ENCODE assay signal across 24 cellular contexts in the genomic region with DNA sequence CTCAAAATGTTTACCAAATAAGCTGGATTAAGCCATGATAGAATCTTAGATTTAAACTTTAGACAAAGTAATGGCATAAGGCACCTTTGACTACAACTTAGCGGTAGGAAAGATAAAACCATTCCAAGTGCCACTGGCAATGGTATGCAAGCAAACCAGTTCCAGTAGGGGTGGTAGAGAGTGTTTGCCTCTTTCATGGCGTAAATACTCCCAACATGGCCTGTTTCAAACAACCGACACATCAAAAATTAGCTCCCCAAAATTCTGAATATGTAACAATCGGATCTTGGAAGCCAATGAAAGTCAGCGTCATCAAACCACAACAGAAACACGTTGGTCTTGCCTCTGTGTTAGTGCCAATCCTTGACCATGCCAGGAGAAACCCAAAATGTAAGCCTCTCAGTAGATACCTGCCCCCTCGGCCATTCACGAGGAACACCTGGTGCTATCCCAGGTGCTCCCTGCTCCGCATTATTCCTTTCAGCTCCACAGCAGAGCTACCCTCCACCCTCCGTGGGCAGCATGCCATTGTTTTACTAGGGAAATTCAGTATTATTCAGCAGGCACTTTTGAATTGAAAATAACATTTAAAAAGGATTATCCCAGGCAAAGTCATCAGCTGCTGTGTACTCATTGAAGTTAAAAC.
DNase-seq lines count a peak whose midpoint lies in the region; ATAC-seq and TF ChIP-seq lines count a peak whose summit lies in the region.
"Had no signal": no experiment of that assay in that cellular context is flagged by ENCODE, and none has a peak within 500 bp of the region (broad histone marks: within the 10 kb centered on the region; RNA-seq: fewer than 3 reads in every experiment).

No MANE protein-coding gene starts in this region.

- peaks cover 5% of the 10 kb centered on the region; the same call in 1 of the 2 replicates for H3K4me1 ChIP-seq in H9 (ENCODE audit: insufficient read depth, low read length)
- peaks cover 18% of the 10 kb centered on the region; the same call in 1 of the 2 replicates for H3K4me1 ChIP-seq in iPS-20b (ENCODE audit: insufficient read depth, low read length)
- no peaks in the 10 kb centered on the region for H3K4me1 ChIP-seq in CD8-positive, alpha-beta memory T cell (ENCODE audit: insufficient read depth, low read length)
- H3K4me1 ChIP-seq: A549, Caco-2 had no signal

- H3K4me1 Mint-ChIP-seq in H9 = peaks cover 27% of the 10 kb centered on the region in 2 experiments
- H3K4me1 Mint-ChIP-seq in WTC11 = peaks cover 28% of the 10 kb centered on the region
- H3K4me1 Mint-ChIP-seq in CD8-positive, alpha-beta memory T cell = no peaks in the 10 kb centered on the region
- H3K4me1 Mint-ChIP-seq: CD4-positive, alpha-beta memory T cell; IgD-negative memory B cell; T-helper 17 cell had no signal

- POLR2A ChIA-PET in WTC11 (lab: Charles Lee) = no interaction called here
- POLR2A ChIA-PET in CD8-positive, alpha-beta memory T cell (lab: Charles Lee) = no interaction called here

- no peak overlapping the region for H2BK120ac ChIP-seq in H9 (ENCODE audit: low read depth, low read length, poor library complexity, severe bottlenecking)

- no peak overlapping the region for H3K18ac ChIP-seq in H9 (ENCODE audit: insufficient read length, low read depth, low read length)

- peak overlapping the region; percentile 28; the same call in 1 of the 2 replicates for H3K4me3 ChIP-seq in iPS-20b (ENCODE audit: low read length)
- H3K4me3 ChIP-seq in CD8-positive, alpha-beta memory T cell (ENCODE audit: low read length) = no peak overlapping the region
- H3K4me3 ChIP-seq: A549, GM12878, SK-N-MC had no signal

- H4K20me1 ChIP-seq in H9 (ENCODE audit: control insufficient read depth, insufficient read depth, insufficient read length) = no peaks in the 10 kb centered on the region

- H3K36me3 ChIP-seq in iPS-20b (ENCODE audit: insufficient read depth, low read depth, low read length) = no peaks in the 10 kb centered on the region
- no peaks in the 10 kb centered on the region for H3K36me3 ChIP-seq in CD8-positive, alpha-beta memory T cell (ENCODE audit: insufficient read depth, low read length)

- H3K4ac ChIP-seq in H9 (ENCODE audit: low read depth, low read length) = no peak overlapping the region

- H3K56ac ChIP-seq in H9 (ENCODE audit: insufficient read length, low read depth, low read length) = no peak overlapping the region

- no peak overlapping the region for H2BK12ac ChIP-seq in H9 (ENCODE audit: insufficient read length, low read depth, low read length)

- H3K4me3 Mint-ChIP-seq in H9 (no peak overlapping the region), WTC11 (peak overlapping the region; percentile 24; the same call in 1 of the 2 replicates)
- H3K4me3 Mint-ChIP-seq in CD8-positive, alpha-beta memory T cell = no peak overlapping the region
- H3K4me3 Mint-ChIP-seq: CD4-positive, alpha-beta memory T cell; IgD-negative memory B cell; T-helper 17 cell had no signal

- H3T11ph ChIP-seq in H9 (ENCODE audit: low read length) = no peak overlapping the region

- DNase-seq in ELF-1 (ENCODE audit: low read depth, low spot score) (peak; percentile 5), H9 (peak; percentile 28), WTC11 (ENCODE audit: low spot score) (no peak)
- DNase-seq in CD8-positive, alpha-beta memory T cell = no peak
- DNase-seq: C1 segment of cervical spinal cord; Caco-2; CD4-positive, alpha-beta memory T cell; GDM1; MM.1S; NCI-H1048; NCI-H1436 treated with DMSO at 0.1 percent for 48 hours; NCI-H187 treated with DMSO at 0.1 percent for 48 hours; NCI-H446; NCI-H524 treated with DMSO at 0.1 percent for 48 hours; SIG-M5; T-helper 17 cell had no signal

- no peak overlapping the region for H4K91ac ChIP-seq in H9 (ENCODE audit: insufficient read length, low read depth, low read length)

- no peak overlapping the region for H3K23ac ChIP-seq in H9 (ENCODE audit: insufficient read length, low read depth, low read length)

- no peaks in the 10 kb centered on the region for H3K79me2 ChIP-seq in H9 (ENCODE audit: insufficient read depth, low read length)

- whole genome bisulfite sequencing in H9 (ENCODE audit: extremely low coverage, insufficient read length, low lambda C conversion rate) = no CpG with 5 or more reads among the region's 10 CpGs

- no peak overlapping the region for H2BK15ac ChIP-seq in H9 (ENCODE audit: low read depth, low read length)

- no peak overlapping the region for H4K8ac ChIP-seq in H9 (replicated peaks; ENCODE audit: insufficient read length, low read depth, low read length)

- H3K9me3 Mint-ChIP-seq in H9 = no peaks in the 10 kb centered on the region; a peak in 1 of 5 replicates
- H3K9me3 Mint-ChIP-seq in WTC11 = peaks cover 5% of the 10 kb centered on the region
- peaks cover under 1 to 15% (median 3%) of the 10 kb centered on the region in 5 donors for H3K9me3 Mint-ChIP-seq in CD8-positive, alpha-beta memory T cell

- H3K36me3 Mint-ChIP-seq in H9 (ENCODE audit: insufficient read depth in 1 of 3, low read depth in 3 of 3) = no peaks in the 10 kb centered on the region
- no peaks in the 10 kb centered on the region for H3K36me3 Mint-ChIP-seq in WTC11
- H3K36me3 Mint-ChIP-seq in CD8-positive, alpha-beta memory T cell = no peaks in the 10 kb centered on the region
- H3K36me3 Mint-ChIP-seq: CD4-positive, alpha-beta memory T cell; IgD-negative memory B cell had no signal

- no peak overlapping the region for H2BK5ac ChIP-seq in H9 (ENCODE audit: insufficient read length, low read length)

- H2AFZ ChIP-seq in H9 (ENCODE audit: low read length) = no peak overlapping the region

- H3K9me3 ChIP-seq in H9 (ENCODE audit: control insufficient read depth, low read depth, low read length) (no peaks in the 10 kb centered on the region), iPS-20b (ENCODE audit: insufficient read depth, low read depth, low read length) (no peaks in the 10 kb centered on the region)
- no peaks in the 10 kb centered on the region for H3K9me3 ChIP-seq in CD8-positive, alpha-beta memory T cell (ENCODE audit: low read length)
- H3K9me3 ChIP-seq: A549, Caco-2 had no signal

- no peak overlapping the region for H4K5ac ChIP-seq in H9 (ENCODE audit: insufficient read length, low read depth, low read length)

- H3K27ac ChIP-seq in H9 (ENCODE audit: insufficient read length, low read depth, low read length) (no peak overlapping the region), iPS-20b (ENCODE audit: low read length) (no peak overlapping the region)
- no peak overlapping the region for H3K27ac ChIP-seq in CD8-positive, alpha-beta memory T cell (ENCODE audit: low read depth, low read length)
- H3K27ac ChIP-seq: A549, KMS-11, SK-N-MC had no signal

- H3K4me2 ChIP-seq in H9 (ENCODE audit: insufficient read depth, insufficient read length, low read length) = no peak overlapping the region
- H3K4me2 ChIP-seq: A549, KMS-11 had no signal

- no peaks in the 10 kb centered on the region for H3K27me3 ChIP-seq in H9 (ENCODE audit: insufficient read depth, low read length)
- H3K27me3 ChIP-seq in iPS-20b (ENCODE audit: insufficient read depth, low read length) = no peaks in the 10 kb centered on the region
- H3K27me3 ChIP-seq in CD8-positive, alpha-beta memory T cell (ENCODE audit: insufficient read depth, low read length, poor library complexity, severe bottlenecking) = no peaks in the 10 kb centered on the region

- TF ChIP-seq CTCF in H9 (conservative IDR thresholded peaks at IDR 0.05) (peak; percentile 31; the same call in 2 of the 3 replicates), WTC11 (IDR thresholded peaks at IDR 0.05) (no peak)

- H3K27ac Mint-ChIP-seq in H9 (peak overlapping the region in 2 of 3 experiments; percentile 41 to 79; a peak in 3 of 7 replicates), WTC11 (no peak overlapping the region)
- no peak overlapping the region for H3K27ac Mint-ChIP-seq in CD8-positive, alpha-beta memory T cell
- H3K27ac Mint-ChIP-seq: CD4-positive, alpha-beta memory T cell; IgD-negative memory B cell; T-helper 17 cell had no signal

- H3K27me3 Mint-ChIP-seq in H9 (ENCODE audit: low read depth) (no peaks in the 10 kb centered on the region; the same call in 1 of the 2 replicates), WTC11 (ENCODE audit: low read depth) (no peaks in the 10 kb centered on the region)
- H3K27me3 Mint-ChIP-seq in CD8-positive, alpha-beta memory T cell = no peaks in the 10 kb centered on the region
- H3K27me3 Mint-ChIP-seq: CD4-positive, alpha-beta memory T cell; IgD-negative memory B cell; T-helper 17 cell had no signal

- H3K14ac ChIP-seq in H9 (ENCODE audit: insufficient read depth, low read length) = no peak overlapping the region

- H3K9ac ChIP-seq in H9 (ENCODE audit: extremely low read depth, insufficient read length, low read length) = no peak overlapping the region
- no peak overlapping the region for H3K9ac ChIP-seq in iPS-20b (ENCODE audit: low read depth, low read length)
- H3K9ac ChIP-seq: KMS-11 had no signal

- H2AK5ac ChIP-seq in H9 (ENCODE audit: insufficient read length, low read length) = no peak overlapping the region

- no peak overlapping the region for H2BK20ac ChIP-seq in H9 (ENCODE audit: low read depth, low read length, poor library complexity, severe bottlenecking)

- CTCF ChIA-PET in WTC11 (lab: Charles Lee) = interaction anchor here (0.9 to 1.2 kb wide), 2 partner anchors 211 to 361 kb away, joined by 3 read pairs; no protein-coding TSS in a partner anchor
- CTCF ChIA-PET in CD8-positive, alpha-beta memory T cell (lab: Charles Lee) = no interaction called here

- no peaks in the 10 kb centered on the region for H3K23me2 ChIP-seq in H9 (ENCODE audit: insufficient read length, low read depth, low read length, poor library complexity, severe bottlenecking)

- ATAC-seq in WTC11 (peak; percentile 77), HG03196 (IDR thresholded peaks at IDR 0.05; ENCODE audit: unreplicated experiment) (no peak), GM21576 (IDR thresholded peaks at IDR 0.05; ENCODE audit: unreplicated experiment) (no peak)
- ATAC-seq: A549, GM12878, T-helper 17 cell had no signal

- no peaks in the 10 kb centered on the region for H3K79me1 ChIP-seq in H9 (ENCODE audit: insufficient read depth, low read depth, low read length, poor library complexity, severe bottlenecking)

TF ChIP-seq in WTC11, 78 proteins besides CTCF, POLR2A, EP300 and RAD21:
- TF ChIP-seq KAT7 (CRISPR knock-in tag; IDR thresholded peaks at IDR 0.05; ENCODE audit: borderline replicate concordance) (no peak), ZNF423 (CRISPR knock-in tag; IDR thresholded peaks at IDR 0.05) (0 out of 2 replicates have a peak, but pooled peaks have one; percentile 10)
- TF ChIP-seq, protein P1, sequence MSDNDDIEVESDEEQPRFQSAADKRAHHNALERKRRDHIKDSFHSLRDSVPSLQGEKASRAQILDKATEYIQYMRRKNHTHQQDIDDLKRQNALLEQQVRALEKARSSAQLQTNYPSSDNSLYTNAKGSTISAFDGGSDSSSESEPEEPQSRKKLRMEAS (CRISPR knock-in tag; IDR thresholded peaks at IDR 0.05) = no peak

Comparison
In these comparisons a context has a peak if more than half of its experiments do, and no peak if none do; other contexts are left out.
1. DNase-seq: peak in ELF-1 (single experiment) and H9 (single experiment); none in WTC11 (single experiment) and CD8-positive, alpha-beta memory T cell (0 of 5).
2. H3K27ac Mint-ChIP-seq: peak in H9 (2 of 3); none in WTC11 (single experiment) and CD8-positive, alpha-beta memory T cell (0 of 8).